30 cellular contexts compared by ENCODE assay signal in the genomic region with DNA sequence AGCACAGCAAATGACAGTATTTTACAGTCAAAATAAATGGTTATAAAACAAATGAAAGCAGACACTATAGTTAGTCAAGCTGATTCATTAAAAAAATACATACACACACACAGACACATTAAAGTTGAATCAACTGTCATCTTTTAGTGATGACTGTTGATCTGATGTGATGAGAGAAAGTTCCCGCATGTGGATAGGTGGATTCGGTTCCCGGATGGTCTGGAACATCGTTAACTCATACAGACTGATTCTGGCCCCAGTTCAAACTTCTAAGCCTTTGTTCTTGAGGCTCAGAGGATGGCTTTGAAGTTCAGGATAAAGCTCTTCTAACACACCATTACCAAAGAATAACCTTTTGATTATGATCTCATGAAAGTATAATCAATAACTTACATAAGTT. TPM values are rescaled to one million over a fixed set of nuclear protein-coding genes. Genes with fewer than 3 reads are reported as not detected.
"Had no signal": no experiment of that assay in that cellular context is flagged by ENCODE, and none has a peak within 500 bp of the region (broad histone marks: within the 10 kb centered on the region; RNA-seq: fewer than 3 reads in every experiment).

No MANE protein-coding gene starts in this region.

- H3K9me3 ChIP-seq: colonic mucosa, lower lobe of right lung, neutrophil, psoas muscle, suprapubic skin, transverse colon had no signal

- FAIRE-seq: frontal cortex, keratinocyte, small intestine had no signal

- H3K36me3 Mint-ChIP-seq: natural killer cell had no signal

- H3K27ac Mint-ChIP-seq: dendritic cell treated with granulocyte-macrophage colony-stimulating factor and Interleukin-4, amounts not matched to agents 40 ng/mL and 50 ng/mL, for 4 days; endodermal cell; natural killer cell; stimulated activated naive CD8-positive, alpha-beta T cell treated with anti-CD3 and anti-CD28 coated beads, Interleukin-15, amount 100 ng/mL, for 72 hours had no signal

- H3K27me3 ChIP-seq: colonic mucosa had no signal

- DNase-seq: colonic mucosa; effector CD8-positive, alpha-beta T cell; endodermal cell; head of caudate nucleus; left ventricle myocardium superior; lower lobe of right lung; natural killer cell; psoas muscle; right cardiac atrium; small intestine; stimulated activated CD4-positive, alpha-beta T cell treated with anti-CD3 and anti-CD28 coated beads, Interleukin-12 subunit alpha, Interleukin-12 subunit beta, amount 100 ng/mL, for 4 hours; stimulated activated CD4-positive, alpha-beta T cell treated with anti-CD3 and anti-CD28 coated beads, Interleukin-1b, Interleukin-23, amount 100 ng/mL, for 48 hours; stimulated activated CD4-positive, alpha-beta T cell treated with anti-CD3 and anti-CD28 coated beads, Interleukin-4, amount 100 ng/mL, for 1 hour; stimulated activated CD8-positive, alpha-beta memory T cell treated with anti-CD3 and anti-CD28 coated beads, Interleukin-4, amount 100 ng/mL, for 48 hours; stimulated activated naive CD4-positive, alpha-beta T cell; stimulated activated naive CD8-positive, alpha-beta T cell treated with anti-CD3 and anti-CD28 coated beads, Interleukin-15, amount 100 ng/mL, for 72 hours; transverse colon had no signal

- H3K36me3 ChIP-seq: colonic mucosa, lower lobe of right lung, neutrophil, suprapubic skin, transverse colon had no signal

- H3K4me1 ChIP-seq: colonic mucosa, lower lobe of right lung, parathyroid adenoma, psoas muscle, suprapubic skin, transverse colon had no signal

- H3K27ac ChIP-seq: colonic mucosa, epithelial cell of prostate, lower lobe of right lung, neutrophil, parathyroid adenoma, psoas muscle, suprapubic skin, transverse colon had no signal

- H3K4me1 Mint-ChIP-seq: central memory CD8-positive, alpha-beta T cell; endodermal cell; natural killer cell; neural crest cell; stimulated activated naive CD8-positive, alpha-beta T cell treated with anti-CD3 and anti-CD28 coated beads, Interleukin-15, amount 100 ng/mL, for 72 hours had no signal

- H3K4me3 Mint-ChIP-seq: central memory CD8-positive, alpha-beta T cell; dendritic cell treated with granulocyte-macrophage colony-stimulating factor and Interleukin-4, amounts not matched to agents 40 ng/mL and 50 ng/mL, for 4 days; endodermal cell; natural killer cell; neural crest cell; stimulated activated naive CD8-positive, alpha-beta T cell treated with anti-CD3 and anti-CD28 coated beads, Interleukin-15, amount 100 ng/mL, for 72 hours had no signal

- H3K9me3 Mint-ChIP-seq: central memory CD8-positive, alpha-beta T cell; dendritic cell treated with granulocyte-macrophage colony-stimulating factor and Interleukin-4, amounts not matched to agents 40 ng/mL and 50 ng/mL, for 4 days; endodermal cell; natural killer cell; neural crest cell; stimulated activated naive CD8-positive, alpha-beta T cell treated with anti-CD3 and anti-CD28 coated beads, Interleukin-15, amount 100 ng/mL, for 72 hours had no signal

- H3K4me3 ChIP-seq: colonic mucosa, lower lobe of right lung, psoas muscle, suprapubic skin, transverse colon had no signal

RNA-seq across cellular contexts. Expression of a gene that starts 27.5 kb away (rescaled TPM):
- total RNA-seq: chondrocyte, endodermal cell, glomerular endothelial cell, left ventricle myocardium superior, mononuclear cell, natural killer cell, neural crest cell, psoas muscle, renal cortical epithelial cell, transverse colon had no signal
- polyA plus RNA-seq: keratinocyte had no signal
